ENCODE assay signal across 1 cellular context in the genomic region with DNA sequence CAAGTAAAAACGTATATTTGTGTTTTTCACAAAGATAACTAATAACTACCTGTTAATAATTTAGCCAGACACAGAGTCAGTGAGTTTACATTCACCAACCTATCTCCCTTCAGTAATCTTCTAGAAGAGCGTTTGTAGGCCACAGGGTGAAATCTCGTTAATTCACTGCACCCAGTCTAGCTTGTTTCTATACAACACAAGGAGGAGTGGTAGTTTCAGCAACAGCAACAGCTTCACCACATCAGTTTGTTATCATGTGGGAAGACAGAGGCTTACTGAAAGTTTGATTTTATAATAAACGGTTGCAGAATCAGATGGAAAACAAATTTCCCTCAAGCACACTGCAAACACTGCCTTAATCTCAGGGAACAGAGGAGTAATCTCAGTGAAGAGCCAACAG.
TF ChIP-seq lines count a peak whose summit lies in the region.

No MANE protein-coding gene starts in this region.

TF ChIP-seq in HepG2, 621 proteins besides CTCF, POLR2A, EP300 and RAD21 (continued from another document):
- TF ChIP-seq, protein P1, sequence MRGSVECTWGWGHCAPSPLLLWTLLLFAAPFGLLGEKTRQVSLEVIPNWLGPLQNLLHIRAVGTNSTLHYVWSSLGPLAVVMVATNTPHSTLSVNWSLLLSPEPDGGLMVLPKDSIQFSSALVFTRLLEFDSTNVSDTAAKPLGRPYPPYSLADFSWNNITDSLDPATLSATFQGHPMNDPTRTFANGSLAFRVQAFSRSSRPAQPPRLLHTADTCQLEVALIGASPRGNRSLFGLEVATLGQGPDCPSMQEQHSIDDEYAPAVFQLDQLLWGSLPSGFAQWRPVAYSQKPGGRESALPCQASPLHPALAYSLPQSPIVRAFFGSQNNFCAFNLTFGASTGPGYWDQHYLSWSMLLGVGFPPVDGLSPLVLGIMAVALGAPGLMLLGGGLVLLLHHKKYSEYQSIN (CRISPR knock-in tag; IDR thresholded peaks at IDR 0.05; ENCODE audit: borderline replicate concordance), result no peak
